Comparison of ENCODE assay signal across 8 cellular contexts in the genomic region with DNA sequence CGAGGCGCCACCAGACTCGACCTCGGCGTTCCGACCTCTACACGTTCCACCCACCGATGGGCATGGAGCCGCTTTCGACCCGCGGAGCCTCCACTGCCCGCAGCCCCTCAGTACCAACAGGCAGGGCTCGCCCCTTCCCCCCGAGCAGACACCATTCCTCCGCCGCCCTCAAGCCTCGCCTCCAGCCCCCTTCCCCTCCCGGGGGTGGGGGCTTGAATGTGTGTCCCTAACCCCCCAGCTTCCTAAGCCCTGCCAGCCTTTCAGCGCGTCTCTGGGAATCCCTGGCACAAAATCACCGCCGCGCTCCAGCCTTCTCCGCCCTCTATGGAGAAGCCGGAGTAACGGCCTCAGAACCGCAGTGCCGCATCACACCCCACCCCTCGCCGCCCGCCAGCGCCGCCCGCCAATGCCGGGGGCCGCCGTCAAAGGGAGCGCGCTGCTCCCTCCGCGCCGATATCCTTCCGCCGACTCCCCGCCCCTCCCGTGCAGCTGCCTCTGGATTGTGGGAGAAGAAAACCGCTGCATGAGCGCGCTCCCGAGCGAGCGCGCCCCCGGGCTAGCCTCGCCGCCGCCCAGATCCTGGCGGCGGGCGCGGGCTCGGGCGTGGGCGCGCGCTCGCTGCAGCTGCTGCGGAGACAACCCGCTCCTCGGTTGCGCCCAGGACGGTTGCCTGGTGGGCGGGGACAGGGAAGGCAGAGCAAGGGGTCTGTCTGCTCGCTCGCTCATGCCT. TPM values are rescaled to one million over a fixed set of nuclear protein-coding genes. Genes with fewer than 3 reads are reported as not detected.
DNase-seq lines count a peak whose midpoint lies in the region; ATAC-seq and TF ChIP-seq lines count a peak whose summit lies in the region.

A gene with protein sequence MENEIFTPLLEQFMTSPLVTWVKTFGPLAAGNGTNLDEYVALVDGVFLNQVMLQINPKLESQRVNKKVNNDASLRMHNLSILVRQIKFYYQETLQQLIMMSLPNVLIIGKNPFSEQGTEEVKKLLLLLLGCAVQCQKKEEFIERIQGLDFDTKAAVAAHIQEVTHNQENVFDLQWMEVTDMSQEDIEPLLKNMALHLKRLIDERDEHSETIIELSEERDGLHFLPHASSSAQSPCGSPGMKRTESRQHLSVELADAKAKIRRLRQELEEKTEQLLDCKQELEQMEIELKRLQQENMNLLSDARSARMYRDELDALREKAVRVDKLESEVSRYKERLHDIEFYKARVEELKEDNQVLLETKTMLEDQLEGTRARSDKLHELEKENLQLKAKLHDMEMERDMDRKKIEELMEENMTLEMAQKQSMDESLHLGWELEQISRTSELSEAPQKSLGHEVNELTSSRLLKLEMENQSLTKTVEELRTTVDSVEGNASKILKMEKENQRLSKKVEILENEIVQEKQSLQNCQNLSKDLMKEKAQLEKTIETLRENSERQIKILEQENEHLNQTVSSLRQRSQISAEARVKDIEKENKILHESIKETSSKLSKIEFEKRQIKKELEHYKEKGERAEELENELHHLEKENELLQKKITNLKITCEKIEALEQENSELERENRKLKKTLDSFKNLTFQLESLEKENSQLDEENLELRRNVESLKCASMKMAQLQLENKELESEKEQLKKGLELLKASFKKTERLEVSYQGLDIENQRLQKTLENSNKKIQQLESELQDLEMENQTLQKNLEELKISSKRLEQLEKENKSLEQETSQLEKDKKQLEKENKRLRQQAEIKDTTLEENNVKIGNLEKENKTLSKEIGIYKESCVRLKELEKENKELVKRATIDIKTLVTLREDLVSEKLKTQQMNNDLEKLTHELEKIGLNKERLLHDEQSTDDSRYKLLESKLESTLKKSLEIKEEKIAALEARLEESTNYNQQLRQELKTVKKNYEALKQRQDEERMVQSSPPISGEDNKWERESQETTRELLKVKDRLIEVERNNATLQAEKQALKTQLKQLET (N-terminal part only) (minus strand): TSS at position 343 of the 730 bp plus-strand sequence. CDS start 777 bp downstream, outside the sequence.

- no peaks in the 10 kb centered on the region for H3K9me3 ChIP-seq in esophagus (ENCODE audit: control insufficient read depth in 2 of 2, insufficient read depth in 1 of 2, low read depth in 1 of 2, low read length in 1 of 2)
- no peaks in the 10 kb centered on the region for H3K9me3 ChIP-seq in mucosa of stomach (ENCODE audit: control insufficient read depth, low read length)

- H3K4me3 ChIP-seq in esophagus (ENCODE audit: low read depth in 1 of 2, low read length in 2 of 2) (peak within 1 kb of the TSS; percentile 69 to 93), mucosa of stomach (ENCODE audit: low read length) (peak within 1 kb of the TSS; percentile 33)

- ATAC-seq in GM21576 (IDR thresholded peaks at IDR 0.05; ENCODE audit: unreplicated experiment): peak; percentile 78

- H3K36me3 ChIP-seq in esophagus (ENCODE audit: control insufficient read depth in 2 of 2, insufficient read depth in 2 of 2, low read length in 1 of 2) (no peaks in the 10 kb centered on the region), mucosa of stomach (ENCODE audit: control insufficient read depth, insufficient read depth, low read length) (no peaks in the 10 kb centered on the region)

- peak; percentile 67; the same call in 1 of the 2 replicates for TF ChIP-seq EP300 in Ishikawa (IDR thresholded peaks at IDR 0.05; ENCODE audit: borderline replicate concordance)

- H3K27ac ChIP-seq in esophagus (ENCODE audit: low read depth in 2 of 2, low read length in 1 of 2): peak within 1 kb of the TSS; percentile 89 to 91

- H3K4me1 ChIP-seq in esophagus (ENCODE audit: control insufficient read depth in 2 of 2, insufficient read depth in 2 of 2, low read length in 1 of 2): no peaks in the 10 kb centered on the region
- H3K4me1 ChIP-seq in mucosa of stomach (ENCODE audit: control insufficient read depth, insufficient read depth, low read length): no peaks in the 10 kb centered on the region

- DNase-seq in DMS153 treated with DMSO at 0.1 percent for 48 hours (lab: John Stamatoyannopoulos, UW; ENCODE audit: unreplicated experiment): peak; percentile 87
- DNase-seq in OCI-M2 (lab: John Stamatoyannopoulos, UW; ENCODE audit: unreplicated experiment): peak; percentile 73
- peak; percentile 92 for DNase-seq in activated T-cell treated with anti-CD3 and anti-CD28 coated beads, Interleukin-2, amount 50 U/mL, for 1 hour
- DNase-seq in stimulated activated CD8-positive, alpha-beta memory T cell treated with anti-CD3 and anti-CD28 coated beads, Interleukin-4, amount 100 ng/mL, for 48 hours: peak; percentile 91

- WGBS in esophagus, 2 donors: 0 to 1% methylated on average over 69 to 76 of the region's 76 CpGs

- H3K9ac ChIP-seq in mucosa of stomach (ENCODE audit: low read length): peak within 1 kb of the TSS; percentile 71

- no peak for TF ChIP-seq RAD21 in Ishikawa (IDR thresholded peaks at IDR 0.05; ENCODE audit: low read depth)

- H3K27me3 ChIP-seq in esophagus (ENCODE audit: control insufficient read depth in 1 of 2, insufficient read depth in 2 of 2, low read length in 2 of 2) (no peaks in the 10 kb centered on the region), mucosa of stomach (ENCODE audit: control insufficient read depth, insufficient read depth, low read length) (no peaks in the 10 kb centered on the region)

TF ChIP-seq in Ishikawa, 13 proteins besides CTCF, POLR2A, EP300 and RAD21:
- peak; percentile 19; the same call in 1 of the 2 replicates for TF ChIP-seq NFIC (IDR thresholded peaks at IDR 0.05)
- TF ChIP-seq EGR1 (IDR thresholded peaks at IDR 0.05): peak; percentile 52; the same call in 1 of the 2 replicates
- TF ChIP-seq, protein P1, sequence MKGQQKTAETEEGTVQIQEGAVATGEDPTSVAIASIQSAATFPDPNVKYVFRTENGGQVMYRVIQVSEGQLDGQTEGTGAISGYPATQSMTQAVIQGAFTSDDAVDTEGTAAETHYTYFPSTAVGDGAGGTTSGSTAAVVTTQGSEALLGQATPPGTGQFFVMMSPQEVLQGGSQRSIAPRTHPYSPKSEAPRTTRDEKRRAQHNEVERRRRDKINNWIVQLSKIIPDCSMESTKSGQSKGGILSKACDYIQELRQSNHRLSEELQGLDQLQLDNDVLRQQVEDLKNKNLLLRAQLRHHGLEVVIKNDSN (IDR thresholded peaks at IDR 0.05): peak; percentile 52
- TF ChIP-seq TEAD4 (IDR thresholded peaks at IDR 0.05): peak; percentile 37; the same call in 1 of the 2 replicates
- TF ChIP-seq ZBTB7A (IDR thresholded peaks at IDR 0.05; ENCODE audit: low read depth): peak; percentile 64; the same call in 1 of the 2 replicates
- TF ChIP-seq TCF12 (IDR thresholded peaks at IDR 0.05; ENCODE audit: low read depth): peak; percentile 71; the same call in 1 of the 2 replicates
- TF ChIP-seq FOXM1 (IDR thresholded peaks at IDR 0.05; ENCODE audit: borderline replicate concordance, low read depth): no peak
- TF ChIP-seq TAF1 (IDR thresholded peaks at IDR 0.05; ENCODE audit: low read depth): peak; percentile 93
- TF ChIP-seq, protein P2, sequence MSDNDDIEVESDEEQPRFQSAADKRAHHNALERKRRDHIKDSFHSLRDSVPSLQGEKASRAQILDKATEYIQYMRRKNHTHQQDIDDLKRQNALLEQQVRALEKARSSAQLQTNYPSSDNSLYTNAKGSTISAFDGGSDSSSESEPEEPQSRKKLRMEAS (IDR thresholded peaks at IDR 0.05): peak; percentile 82
- TF ChIP-seq, protein P3, sequence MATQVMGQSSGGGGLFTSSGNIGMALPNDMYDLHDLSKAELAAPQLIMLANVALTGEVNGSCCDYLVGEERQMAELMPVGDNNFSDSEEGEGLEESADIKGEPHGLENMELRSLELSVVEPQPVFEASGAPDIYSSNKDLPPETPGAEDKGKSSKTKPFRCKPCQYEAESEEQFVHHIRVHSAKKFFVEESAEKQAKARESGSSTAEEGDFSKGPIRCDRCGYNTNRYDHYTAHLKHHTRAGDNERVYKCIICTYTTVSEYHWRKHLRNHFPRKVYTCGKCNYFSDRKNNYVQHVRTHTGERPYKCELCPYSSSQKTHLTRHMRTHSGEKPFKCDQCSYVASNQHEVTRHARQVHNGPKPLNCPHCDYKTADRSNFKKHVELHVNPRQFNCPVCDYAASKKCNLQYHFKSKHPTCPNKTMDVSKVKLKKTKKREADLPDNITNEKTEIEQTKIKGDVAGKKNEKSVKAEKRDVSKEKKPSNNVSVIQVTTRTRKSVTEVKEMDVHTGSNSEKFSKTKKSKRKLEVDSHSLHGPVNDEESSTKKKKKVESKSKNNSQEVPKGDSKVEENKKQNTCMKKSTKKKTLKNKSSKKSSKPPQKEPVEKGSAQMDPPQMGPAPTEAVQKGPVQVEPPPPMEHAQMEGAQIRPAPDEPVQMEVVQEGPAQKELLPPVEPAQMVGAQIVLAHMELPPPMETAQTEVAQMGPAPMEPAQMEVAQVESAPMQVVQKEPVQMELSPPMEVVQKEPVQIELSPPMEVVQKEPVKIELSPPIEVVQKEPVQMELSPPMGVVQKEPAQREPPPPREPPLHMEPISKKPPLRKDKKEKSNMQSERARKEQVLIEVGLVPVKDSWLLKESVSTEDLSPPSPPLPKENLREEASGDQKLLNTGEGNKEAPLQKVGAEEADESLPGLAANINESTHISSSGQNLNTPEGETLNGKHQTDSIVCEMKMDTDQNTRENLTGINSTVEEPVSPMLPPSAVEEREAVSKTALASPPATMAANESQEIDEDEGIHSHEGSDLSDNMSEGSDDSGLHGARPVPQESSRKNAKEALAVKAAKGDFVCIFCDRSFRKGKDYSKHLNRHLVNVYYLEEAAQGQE (IDR thresholded peaks at IDR 0.05; ENCODE audit: low read depth): no peak
- no peak for TF ChIP-seq CREB1 (IDR thresholded peaks at IDR 0.05; ENCODE audit: low read depth)
- no peak; the same call in 1 of the 2 replicates for TF ChIP-seq CEBPB (IDR thresholded peaks at IDR 0.05)
- peak; percentile 77; the same call in 1 of the 2 replicates for TF ChIP-seq YY1 (IDR thresholded peaks at IDR 0.05; ENCODE audit: low read depth)

RNA-seq across cellular contexts. Expression of the gene that starts here (rescaled TPM):
- 1 to 10 TPM; 3.3 to 7.0 TPM for polyA plus RNA-seq in esophagus

Comparison
In these comparisons a context has a peak if more than half of its experiments do, and no peak if none do; other contexts are left out.
1. Peak in every context shown above with its lines: DNase-seq, ATAC-seq, H3K4me3 ChIP-seq and H3K27ac ChIP-seq.